In the genomic region with DNA sequence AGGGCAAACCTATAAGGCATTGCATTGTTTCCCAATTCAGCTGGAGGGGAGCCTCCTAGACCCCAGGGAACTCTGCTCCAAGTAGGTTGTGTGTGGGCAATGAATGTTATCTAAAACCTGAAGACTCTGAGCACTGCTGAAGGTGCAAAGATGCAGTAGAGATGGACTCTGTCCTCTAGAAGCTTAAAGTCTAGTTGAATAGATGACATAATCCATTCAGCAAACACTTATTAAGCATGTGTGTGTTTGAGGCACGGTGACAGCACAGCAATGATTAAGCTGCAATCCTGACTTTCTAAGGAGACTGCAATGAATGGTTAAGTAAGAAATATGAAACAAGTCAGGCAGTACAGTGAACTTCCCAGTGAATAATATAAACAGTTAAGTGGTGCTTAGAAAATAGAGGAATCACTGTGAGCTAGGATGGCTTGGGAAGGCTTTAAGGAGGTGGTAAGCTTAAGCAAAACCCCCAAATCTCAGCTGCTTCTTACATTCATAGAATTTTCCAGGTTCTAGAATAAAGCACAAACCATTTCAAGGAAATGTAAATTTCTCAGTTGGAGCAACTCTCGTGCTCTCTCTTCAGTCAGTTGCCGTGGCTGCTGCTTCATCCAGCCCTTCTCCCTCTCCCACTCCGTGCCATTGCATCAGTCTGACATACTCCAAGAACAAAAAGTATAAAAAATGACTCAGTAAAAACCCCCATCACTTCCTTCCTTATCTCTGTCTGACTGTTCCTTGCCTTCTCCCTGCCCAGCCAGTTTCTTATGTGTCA, we compare ENCODE assay signal across 8 cellular contexts. TPM values are rescaled to one million over a fixed set of nuclear protein-coding genes. Genes with fewer than 3 reads are reported as not detected.
DNase-seq lines count a peak whose midpoint lies in the region; ATAC-seq, FAIRE-seq and TF ChIP-seq lines count a peak whose summit lies in the region.

No MANE protein-coding gene starts in this region.

- peaks cover 29% of the 10 kb centered on the region for H3K36me3 Mint-ChIP-seq in osteocyte (ENCODE audit: unreplicated experiment)

- no peaks in the 10 kb centered on the region for H3K27me3 ChIP-seq in endothelial cell of umbilical vein (ENCODE audit: control insufficient read depth in 2 of 2, insufficient read depth in 2 of 2, low read length in 2 of 2)

- TSS peak; percentile 95 for BruUV-seq in endothelial cell of umbilical vein (replicated peaks; lab: Mats Ljungman, UMichigan)

- peak; percentile 96 for FAIRE-seq in endothelial cell of umbilical vein (lab: Jason Lieb, UNC)

- CTCF ChIA-PET in endothelial cell of umbilical vein (lab: Charles Lee) = interaction anchor here (0.8 to 2.7 kb wide), 7 partner anchors 11 to 210 kb away, joined by 3 to 19 read pairs (median 8); a partner anchor contains a TSS

- H3K36me3 ChIP-seq in endothelial cell of umbilical vein (ENCODE audit: control insufficient read depth in 2 of 2, extremely low read depth in 1 of 2, insufficient read depth in 2 of 2, low read length in 2 of 2) = peaks cover 16 to 18% of the 10 kb centered on the region in 2 experiments

- TF ChIP-seq CTCF in endothelial cell of umbilical vein (IDR thresholded peaks at IDR 0.05; ENCODE audit: extremely low read depth in 1 of 2, insufficient read depth in 1 of 2, low read depth in 1 of 2, low read length in 2 of 2) = no peak
- TF ChIP-seq CTCF in osteocyte (IDR thresholded peaks at IDR 0.05) = no peak

- intact Hi-C loops in endothelial cell of umbilical vein (cut with micrococcal nuclease) = loop anchor here (1.0 kb wide), 1 partner anchor 20 kb away; no protein-coding TSS in a partner anchor

- no peaks in the 10 kb centered on the region for H3K9me3 Mint-ChIP-seq in osteocyte (ENCODE audit: unreplicated experiment)

- H3K4me2 ChIP-seq in endothelial cell of umbilical vein (ENCODE audit: insufficient read depth, low read length) = peak overlapping the region; percentile 78

- H3K79me2 ChIP-seq in endothelial cell of umbilical vein (ENCODE audit: control insufficient read depth, insufficient read depth, low read length) = peaks cover 4% of the 10 kb centered on the region

- peak overlapping the region; percentile 95 for H3K27ac ChIP-seq in endothelial cell of umbilical vein (ENCODE audit: insufficient read depth, low read depth, low read length)

- peak; percentile 77 for TF ChIP-seq POLR2A in endothelial cell of umbilical vein (IDR thresholded peaks at IDR 0.05; ENCODE audit: low read depth, low read length)

- peak overlapping the region; percentile 0 for H2AFZ ChIP-seq in endothelial cell of umbilical vein (ENCODE audit: low read depth, low read length)

- DNase-seq in Daoy (ENCODE audit: low read depth) (peak; percentile 78), OCI-M1 (lab: John Stamatoyannopoulos, UW) (peak; percentile 70), endothelial cell of umbilical vein (ENCODE audit: low read depth, low spot score) (peak; percentile 87), osteocyte (ENCODE audit: extremely low spot score, unreplicated experiment) (no peak), COR-L47 (lab: John Stamatoyannopoulos, UW) (no peak), NCI-H526 (lab: John Stamatoyannopoulos, UW) (no peak), NCI-H446 treated with DMSO at 0.1 percent for 48 hours (lab: John Stamatoyannopoulos, UW) (no peak)

- no peaks in the 10 kb centered on the region for H3K9me1 ChIP-seq in endothelial cell of umbilical vein (replicated peaks; ENCODE audit: control insufficient read depth, extremely low read depth, insufficient read depth, low read length)

- H3K27ac Mint-ChIP-seq in osteocyte (ENCODE audit: unreplicated experiment) = peak overlapping the region; percentile 84

- no peaks in the 10 kb centered on the region for H3K9me3 ChIP-seq in endothelial cell of umbilical vein (replicated peaks; ENCODE audit: control insufficient read depth, insufficient read depth, low read length)

- POLR2A ChIA-PET in endothelial cell of umbilical vein (lab: Charles Lee) = interaction anchor here (0.6 to 1.3 kb wide), 3 partner anchors 19 to 256 kb away, joined by 4 to 6 read pairs (median 4); a partner anchor contains a TSS

- peak overlapping the region in 1 of 3 experiments; percentile 30 for H3K4me3 ChIP-seq in endothelial cell of umbilical vein (replicated peaks in 1 of 3; ENCODE audit: insufficient read depth in 1 of 3, low read depth in 1 of 3, low read length in 3 of 3)

- no peaks in the 10 kb centered on the region for H4K20me1 ChIP-seq in endothelial cell of umbilical vein (replicated peaks; ENCODE audit: control insufficient read depth, extremely low read depth, insufficient read depth, low read length)

- H3K27me3 Mint-ChIP-seq in osteocyte (ENCODE audit: unreplicated experiment) = no peaks in the 10 kb centered on the region

- dilution Hi-C loops in endothelial cell of umbilical vein (cut with MboI; ENCODE audit: extremely low pct_ligation_motif_present, low sequenced_read_pairs) = no loop called here

- no peak for ATAC-seq in HG03565 (IDR thresholded peaks at IDR 0.05; ENCODE audit: unreplicated experiment)

- H3K9ac ChIP-seq in endothelial cell of umbilical vein (replicated peaks; ENCODE audit: extremely low read depth, insufficient read depth, low read length) = peak overlapping the region; percentile 82

- peaks cover 37% of the 10 kb centered on the region for H3K4me1 ChIP-seq in endothelial cell of umbilical vein (ENCODE audit: control insufficient read depth, extremely low read depth, insufficient read depth, low read length)

- peaks cover 16% of the 10 kb centered on the region for H3K4me1 Mint-ChIP-seq in osteocyte (ENCODE audit: unreplicated experiment)

- H3K4me3 Mint-ChIP-seq in osteocyte (ENCODE audit: unreplicated experiment) = peak overlapping the region; percentile 6

TF ChIP-seq in endothelial cell of umbilical vein, 7 proteins besides CTCF, POLR2A, EP300 and RAD21:
- no peak for TF ChIP-seq EZH2 (IDR thresholded peaks at IDR 0.05; ENCODE audit: borderline replicate concordance, low read depth, low read length, severe bottlenecking)
- TF ChIP-seq, protein P1, sequence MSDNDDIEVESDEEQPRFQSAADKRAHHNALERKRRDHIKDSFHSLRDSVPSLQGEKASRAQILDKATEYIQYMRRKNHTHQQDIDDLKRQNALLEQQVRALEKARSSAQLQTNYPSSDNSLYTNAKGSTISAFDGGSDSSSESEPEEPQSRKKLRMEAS (IDR thresholded peaks at IDR 0.05; ENCODE audit: insufficient read depth, insufficient read length) = no peak
- peak; percentile 82 for TF ChIP-seq FOS (IDR thresholded peaks at IDR 0.05; ENCODE audit: borderline replicate concordance, insufficient read depth, low read length)
- peak; percentile 61 for TF ChIP-seq GATA2 (IDR thresholded peaks at IDR 0.05; ENCODE audit: insufficient read depth, insufficient read length, low read depth, low read length)
- peak; percentile 63 for TF ChIP-seq JUN (IDR thresholded peaks at IDR 0.05; ENCODE audit: borderline replicate concordance, insufficient read depth, insufficient read length, low read depth)
- TF ChIP-seq MYC (IDR thresholded peaks at IDR 0.05; ENCODE audit: low read depth, low read length) = no peak
- peak; percentile 60 for TF ChIP-seq POLR2AphosphoS5 (IDR thresholded peaks at IDR 0.05; ENCODE audit: insufficient read depth, low read depth, low read length)
TF ChIP-seq in endothelial cell of umbilical vein: peak in this region for 4.

RNA-seq across cellular contexts. Expression of a gene that starts 19.1 kb away (rescaled TPM):
- total RNA-seq in Daoy (2014; rRNA removed; shearing (Covaris generic)) = 1.5 and 4.7 TPM in 2 replicates
- total RNA-seq in endothelial cell of umbilical vein (10.6 and 11.7 TPM in 2 replicates), osteocyte (7.9 and 8.2 TPM in 2 replicates)
- polyA plus RNA-seq in endothelial cell of umbilical vein = 5.5 and 6.7 TPM in 2 replicates
- polyA plus RNA-seq in endothelial cell of umbilical vein (2011; cell fraction: cytosol; rRNA removed) = 5.2 and 5.8 TPM in 2 replicates
- polyA plus RNA-seq in endothelial cell of umbilical vein (2011; cell fraction: nucleus; rRNA removed) = 16.3 and 22.0 TPM in 2 replicates
- 6.6 and 6.7 TPM in 2 replicates for polyA plus RNA-seq in endothelial cell of umbilical vein (2012)
- 8.2 and 11.4 TPM in 2 replicates for polyA minus RNA-seq in endothelial cell of umbilical vein
- 5.6 TPM for polyA minus RNA-seq in endothelial cell of umbilical vein (2011; cell fraction: cytosol; rRNA and poly(A)+ RNA removed)
- 13.9 and 16.8 TPM in 2 replicates for polyA minus RNA-seq in endothelial cell of umbilical vein (2011; cell fraction: nucleus; rRNA and poly(A)+ RNA removed)

RNA-seq across cellular contexts. Expression of a gene that starts 27.4 kb away (rescaled TPM):
- total RNA-seq in Daoy (2014; rRNA removed; shearing (Covaris generic)) = 0.80 and 1.2 TPM in 2 replicates
- total RNA-seq in endothelial cell of umbilical vein = 0.15 and 0.48 TPM in 2 replicates
- polyA plus RNA-seq in endothelial cell of umbilical vein = 0.19 and 0.22 TPM in 2 replicates
- 0.17 and 0.24 TPM in 2 replicates for polyA plus RNA-seq in endothelial cell of umbilical vein (2011; cell fraction: cytosol; rRNA removed)
- 0.43 and 0.76 TPM in 2 replicates for polyA plus RNA-seq in endothelial cell of umbilical vein (2011; cell fraction: nucleus; rRNA removed)
- polyA plus RNA-seq in endothelial cell of umbilical vein (2012) = 0.19 and 0.38 TPM in 2 replicates
- polyA minus RNA-seq in endothelial cell of umbilical vein = 0.21 and 0.56 TPM in 2 replicates
- not detected for polyA minus RNA-seq in endothelial cell of umbilical vein (2011; cell fraction: cytosol; rRNA and poly(A)+ RNA removed)
- polyA minus RNA-seq in endothelial cell of umbilical vein (2011; cell fraction: nucleus; rRNA and poly(A)+ RNA removed) = not detected in 2 replicates
- 0.52 and 0.75 TPM in 2 replicates for total RNA-seq in osteocyte

RNA-seq across cellular contexts. Expression of a gene that starts 40.3 kb away (rescaled TPM):
- total RNA-seq in Daoy (2014; rRNA removed; shearing (Covaris generic)) = 103 and 135 TPM in 2 replicates
- total RNA-seq in endothelial cell of umbilical vein (43.2 and 50.6 TPM in 2 replicates), osteocyte (49.2 and 51.8 TPM in 2 replicates)
- polyA plus RNA-seq in endothelial cell of umbilical vein = 9.1 and 12.7 TPM in 2 replicates
- polyA plus RNA-seq in endothelial cell of umbilical vein (2011; cell fraction: cytosol; rRNA removed) = 36.3 and 39.5 TPM in 2 replicates
- polyA plus RNA-seq in endothelial cell of umbilical vein (2011; cell fraction: nucleus; rRNA removed) = 19.7 and 37.5 TPM in 2 replicates
- 33.5 and 42.3 TPM in 2 replicates for polyA plus RNA-seq in endothelial cell of umbilical vein (2012)
- 3.7 and 5.1 TPM in 2 replicates for polyA minus RNA-seq in endothelial cell of umbilical vein
- polyA minus RNA-seq in endothelial cell of umbilical vein (2011; cell fraction: cytosol; rRNA and poly(A)+ RNA removed) = 8.6 TPM
- 7.2 and 8.3 TPM in 2 replicates for polyA minus RNA-seq in endothelial cell of umbilical vein (2011; cell fraction: nucleus; rRNA and poly(A)+ RNA removed)

Comparison
In these comparisons a context has a peak if more than half of its experiments do, and no peak if none do; other contexts are left out.
1. DNase-seq: peak in Daoy (single experiment), OCI-M1 (single experiment) and endothelial cell of umbilical vein (single experiment); none in osteocyte (single experiment), COR-L47 (single experiment), NCI-H526 (0 of 2) and NCI-H446 treated with DMSO at 0.1 percent for 48 hours (single experiment).